In the genomic region with DNA sequence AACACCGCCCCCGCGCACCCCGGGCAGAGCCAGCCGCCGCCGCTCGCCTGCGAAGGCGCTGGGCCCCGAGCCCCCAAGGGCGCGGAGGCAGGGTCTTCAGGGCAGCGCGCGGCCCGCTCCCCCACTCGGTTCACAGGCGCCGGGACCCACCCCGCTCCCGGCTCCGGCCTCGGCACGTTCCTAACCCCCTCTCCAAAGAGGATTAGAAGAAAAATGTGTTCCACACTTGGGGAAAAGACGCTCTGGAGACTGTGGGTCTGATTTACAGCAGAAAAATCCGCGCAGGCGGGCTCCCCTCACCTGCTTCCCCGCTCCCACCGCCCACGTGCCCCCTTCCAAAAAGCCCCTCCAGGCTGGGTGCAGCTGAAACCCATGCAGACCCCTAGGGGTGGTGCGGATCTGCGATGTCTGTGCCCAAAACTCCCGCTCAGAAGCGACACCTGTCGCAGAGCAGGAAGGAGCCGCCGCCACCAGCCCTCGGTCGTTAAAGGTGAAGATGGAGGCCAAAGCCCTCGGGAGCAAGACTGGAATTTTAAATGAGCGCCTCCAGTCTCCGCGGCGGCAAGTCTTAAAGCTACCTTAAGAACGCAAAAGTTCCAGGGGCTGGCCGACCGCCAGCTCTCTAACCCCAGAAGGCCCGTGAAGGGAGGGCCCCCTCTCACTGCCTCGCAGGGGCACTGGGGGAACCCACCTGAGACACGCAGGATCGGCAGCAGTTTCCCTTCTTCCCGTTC, we compare ENCODE assay signal across 10 cellular contexts. TPM values are rescaled to one million over a fixed set of nuclear protein-coding genes. Genes with fewer than 3 reads are reported as not detected.
DNase-seq lines count a peak whose midpoint lies in the region; ATAC-seq and TF ChIP-seq lines count a peak whose summit lies in the region.
"Had no signal": no experiment of that assay in that cellular context is flagged by ENCODE, and none has a peak within 500 bp of the region (broad histone marks: within the 10 kb centered on the region; RNA-seq: fewer than 3 reads in every experiment).

No MANE protein-coding gene starts in this region.

- peaks cover 9% of the 10 kb centered on the region for H3K36me3 ChIP-seq in WERI-Rb-1
- H3K36me3 ChIP-seq in thoracic aorta: peaks cover 3% of the 10 kb centered on the region
- no peaks in the 10 kb centered on the region for H3K36me3 ChIP-seq in transverse colon

- TF ChIP-seq POLR2A in transverse colon (IDR thresholded peaks at IDR 0.05): no peak

- TF ChIP-seq CTCF in WERI-Rb-1 (IDR thresholded peaks at IDR 0.05; ENCODE audit: low read depth, low read length) (no peak), thoracic aorta (IDR thresholded peaks at IDR 0.05) (no peak), transverse colon (IDR thresholded peaks at IDR 0.05) (no peak)

- H3K4me3 ChIP-seq in WERI-Rb-1 (ENCODE audit: low read depth, low read length) (peak overlapping the region; percentile 28), thoracic aorta (peak overlapping the region; percentile 57), transverse colon (peak overlapping the region in 1 of 4 donors; percentile 13)

- 5% methylated on average over 36 of the region's 54 CpGs; no CpG with 5 or more reads in 1 of the 2 donors for WGBS in transverse colon (ENCODE audit: low coverage in 1 of 2), 2 donors

- peaks cover 14 to 25% of the 10 kb centered on the region in 2 donors for H3K4me1 ChIP-seq in thoracic aorta (ENCODE audit: control insufficient read depth in 1 of 2, low read depth in 2 of 2)
- peaks cover 3 to 27% (median 14%) of the 10 kb centered on the region in 4 donors for H3K4me1 ChIP-seq in transverse colon

- TF ChIP-seq EP300 in transverse colon (IDR thresholded peaks at IDR 0.05; ENCODE audit: low read depth): no peak

- no peaks in the 10 kb centered on the region for H3K36me3 Mint-ChIP-seq in activated naive CD4-positive, alpha-beta T cell treated with anti-CD3 and anti-CD28 coated beads, Interleukin-2, amount 50 U/mL, for 24 hours

- intact Hi-C loops in transverse colon (cut with DNase I; ENCODE audit: low total_unique reads): no loop called here

- H3K4me3 Mint-ChIP-seq in activated naive CD4-positive, alpha-beta T cell treated with anti-CD3 and anti-CD28 coated beads, Interleukin-2, amount 50 U/mL, for 24 hours: peak overlapping the region; percentile 71

- H3K27me3 ChIP-seq in WERI-Rb-1 (ENCODE audit: insufficient read depth, low read depth, severe bottlenecking): no peaks in the 10 kb centered on the region
- H3K27me3 ChIP-seq in thoracic aorta (replicated peaks; ENCODE audit: insufficient read depth): no peaks in the 10 kb centered on the region
- peaks cover 61% of the 10 kb centered on the region for H3K27me3 ChIP-seq in transverse colon

- H3K4me1 Mint-ChIP-seq in activated naive CD4-positive, alpha-beta T cell treated with anti-CD3 and anti-CD28 coated beads, Interleukin-2, amount 50 U/mL, for 24 hours: peaks cover 24% of the 10 kb centered on the region

- H3K27ac ChIP-seq in WERI-Rb-1: peak overlapping the region; percentile 67
- peak overlapping the region; percentile 5 to 17 for H3K27ac ChIP-seq in thoracic aorta
- H3K27ac ChIP-seq in transverse colon: no peak overlapping the region

- peaks cover 26% of the 10 kb centered on the region for H3K27me3 Mint-ChIP-seq in activated naive CD4-positive, alpha-beta T cell treated with anti-CD3 and anti-CD28 coated beads, Interleukin-2, amount 50 U/mL, for 24 hours

- DNase-seq in activated naive CD4-positive, alpha-beta T cell treated with anti-CD3 and anti-CD28 coated beads, Interleukin-2, amount 50 U/mL, for 16 hours: no peak
- DNase-seq in WERI-Rb-1: peak; percentile 45
- DNase-seq in iPS-NIHi11 (ENCODE audit: low spot score): peak; percentile 25
- no peak for DNase-seq in thoracic aorta (ENCODE audit: low spot score)
- no peak for DNase-seq in transverse colon
- DNase-seq in SHP77 (lab: John Stamatoyannopoulos, UW): no peak
- DNase-seq: GOT3, NCI-H226 had no signal

- H3K9me3 ChIP-seq in WERI-Rb-1 (ENCODE audit: severe bottlenecking) (no peaks in the 10 kb centered on the region), thoracic aorta (no peaks in the 10 kb centered on the region), transverse colon (no peaks in the 10 kb centered on the region)

- in situ Hi-C loops in transverse colon (cut with MboI; ENCODE audit: low pct_ligation_motif_present in 1 of 4, low pct_unique_long_range_greater_than_20kb in 1 of 4, low sequenced_read_pairs in 3 of 4): no loop called here

- H3K9me3 Mint-ChIP-seq in activated naive CD4-positive, alpha-beta T cell treated with anti-CD3 and anti-CD28 coated beads, Interleukin-2, amount 50 U/mL, for 24 hours: no peaks in the 10 kb centered on the region

- ATAC-seq in thoracic aorta (ENCODE audit: insufficient number of reproducible peaks, low FRiP score, low read depth) (no peak), GM18868 (IDR thresholded peaks at IDR 0.05; ENCODE audit: unreplicated experiment) (no peak)

- no peak overlapping the region for H3K27ac Mint-ChIP-seq in activated naive CD4-positive, alpha-beta T cell treated with anti-CD3 and anti-CD28 coated beads, Interleukin-2, amount 50 U/mL, for 24 hours

RNA-seq across cellular contexts. Expression of a gene that starts 0.6 kb away (rescaled TPM):
- total RNA-seq in thoracic aorta (1 to 10 TPM; 1.1 to 3.2 TPM), transverse colon (1 to 10 TPM in 2 of 4 donors, under 1 TPM in 2; 0.14 to 1.6 (median 1.2) TPM)

RNA-seq across cellular contexts. Expression of a gene that starts 18.6 kb away (rescaled TPM):
- 100 to 1,000 TPM in 1 of 2 donors, 10 to 100 TPM in 1; 80.4 to 130 TPM for total RNA-seq in thoracic aorta
- 100 to 1,000 TPM in 3 of 4 donors, 10 to 100 TPM in 1; 56.5 to 170 (median 106) TPM for total RNA-seq in transverse colon

RNA-seq across cellular contexts. Expression of a gene that starts 25.2 kb away (rescaled TPM):
- total RNA-seq in thoracic aorta (10 to 100 TPM; 30.5 to 50.1 TPM), transverse colon (1,000 to 10,000 TPM in 1 of 4 donors, 100 to 1,000 TPM in 2, 10 to 100 TPM in 1; 82.6 to 1,341 (median 190) TPM)

RNA-seq across cellular contexts. Expression of a gene that starts 55.0 kb away (rescaled TPM):
- 10 to 100 TPM; 65.3 to 90.0 TPM for total RNA-seq in thoracic aorta
- total RNA-seq in transverse colon: 10 to 100 TPM; 21.3 to 84.1 (median 61.8) TPM

Comparison
In these comparisons a context has a peak if more than half of its experiments do, and no peak if none do; other contexts are left out.
1. DNase-seq: peak in WERI-Rb-1 (single experiment) and iPS-NIHi11 (single experiment); none in activated naive CD4-positive, alpha-beta T cell treated with anti-CD3 and anti-CD28 coated beads, Interleukin-2, amount 50 U/mL, for 16 hours (single experiment), thoracic aorta (single experiment), transverse colon (single experiment) and SHP77 (0 of 2).
2. H3K27ac ChIP-seq: peak in WERI-Rb-1 (single experiment) and thoracic aorta (2 of 2); none in transverse colon (0 of 4).